Comparison of ENCODE assay signal across 8 cellular contexts in genomic region chr22:37907036-37907954, GRCh38. TPM values are rescaled to one million over a fixed set of nuclear protein-coding genes. Genes with fewer than 3 reads are reported as not detected.
DNase-seq lines count a peak whose midpoint lies in the region; ATAC-seq and TF ChIP-seq lines count a peak whose summit lies in the region.

No MANE protein-coding gene starts in this region.

- H3K4me3 ChIP-seq in AG09309 (ENCODE audit: control insufficient read depth, low read depth, low read length) (peak overlapping the region; percentile 89), HUES6 (ENCODE audit: low read depth, low read length) (peak overlapping the region; percentile 72), mucosa of descending colon (peak overlapping the region; percentile 67)

- peaks cover 7% of the 10 kb centered on the region for H3K36me3 ChIP-seq in HUES6 (ENCODE audit: control insufficient read depth, insufficient read depth, low read length)
- no peaks in the 10 kb centered on the region for H3K36me3 ChIP-seq in mucosa of descending colon (ENCODE audit: low read depth)

- intact Hi-C loops in mucosa of descending colon (cut with DNase I, micrococcal nuclease): no loop called here

- no peaks in the 10 kb centered on the region for H3K9me3 ChIP-seq in HUES6 (ENCODE audit: control insufficient read depth, insufficient read depth, low read depth, low read length)
- no peaks in the 10 kb centered on the region for H3K9me3 ChIP-seq in mucosa of descending colon

- H3K4me1 ChIP-seq in HUES6 (ENCODE audit: control insufficient read depth, insufficient read depth, low read length): peaks cover 52% of the 10 kb centered on the region
- H3K4me1 ChIP-seq in mucosa of descending colon (ENCODE audit: low read depth): peaks cover 4% of the 10 kb centered on the region

- peak; percentile 3 for ATAC-seq in mucosa of descending colon
- no peak for ATAC-seq in omental fat pad (ENCODE audit: low FRiP score)
- ATAC-seq in HG03342 (IDR thresholded peaks at IDR 0.05; ENCODE audit: unreplicated experiment): no peak

- DNase-seq in AG09309 (ENCODE audit: low read depth): no peak
- peak in 1 of 61 donors; percentile 32 for DNase-seq in caudate nucleus (lab: John Stamatoyannopoulos, UW)
- peak in 1 of 3 donors; percentile 39 for DNase-seq in mucosa of descending colon
- no peak for DNase-seq in omental fat pad (ENCODE audit: low spot score)
- DNase-seq in activated CD8-positive, alpha-beta memory T cell treated with anti-CD3 and anti-CD28 coated beads for 24 hours: no peak
- no peak for DNase-seq in mucosa of gallbladder (ENCODE audit: low spot score)

- H3K27me3 ChIP-seq in HUES6 (ENCODE audit: control insufficient read depth, insufficient read depth, low read length): no peaks in the 10 kb centered on the region

- H3K9ac ChIP-seq in HUES6 (ENCODE audit: low read length): peak overlapping the region; percentile 52

- H3K27ac ChIP-seq in HUES6 (ENCODE audit: low read depth, low read length): no peak overlapping the region
- peak overlapping the region; percentile 67 for H3K27ac ChIP-seq in caudate nucleus (ENCODE audit: low read depth, low read length)

- TF ChIP-seq CTCF in AG09309 (IDR thresholded peaks at IDR 0.05; ENCODE audit: control insufficient read depth, insufficient read depth, low read depth, low read length, missing control alignments) (no peak), mucosa of descending colon (IDR thresholded peaks at IDR 0.05) (no peak), omental fat pad (IDR thresholded peaks at IDR 0.05) (no peak)

RNA-seq across cellular contexts. Expression of gene MICALL1, which starts 1.2 kb away (rescaled TPM):
- total RNA-seq in mucosa of descending colon: 100 to 1,000 TPM in 1 of 3 donors, 10 to 100 TPM in 2; 26.1 to 100 (median 28.6) TPM
- total RNA-seq in omental fat pad: 10 to 100 TPM; 15.4 to 42.4 (median 20.6) TPM
- total RNA-seq in mucosa of gallbladder: 55.1 TPM

RNA-seq across cellular contexts. Expression of gene C22orf23, which starts 46.1 kb away (rescaled TPM):
- total RNA-seq in mucosa of descending colon (not detected), omental fat pad (under 1 TPM in 1 of 4 donors, not detected in 3; 0.56 TPM), mucosa of gallbladder (not detected)

RNA-seq across cellular contexts. Expression of gene POLR2F, which starts 46.2 kb away (rescaled TPM):
- 10 to 100 TPM; 54.4 to 69.3 (median 61.3) TPM for total RNA-seq in mucosa of descending colon
- 10 to 100 TPM; 57.3 to 73.9 (median 61.6) TPM for total RNA-seq in omental fat pad
- 80.7 TPM for total RNA-seq in mucosa of gallbladder

RNA-seq across cellular contexts. Expression of gene EIF3L, which starts 58.1 kb away (rescaled TPM):
- 100 to 1,000 TPM; 365 to 477 (median 414) TPM for total RNA-seq in mucosa of descending colon
- total RNA-seq in omental fat pad: 100 to 1,000 TPM; 303 to 410 (median 328) TPM
- total RNA-seq in mucosa of gallbladder: 383 TPM
